7 cellular contexts compared by ENCODE assay signal in the genomic region with DNA sequence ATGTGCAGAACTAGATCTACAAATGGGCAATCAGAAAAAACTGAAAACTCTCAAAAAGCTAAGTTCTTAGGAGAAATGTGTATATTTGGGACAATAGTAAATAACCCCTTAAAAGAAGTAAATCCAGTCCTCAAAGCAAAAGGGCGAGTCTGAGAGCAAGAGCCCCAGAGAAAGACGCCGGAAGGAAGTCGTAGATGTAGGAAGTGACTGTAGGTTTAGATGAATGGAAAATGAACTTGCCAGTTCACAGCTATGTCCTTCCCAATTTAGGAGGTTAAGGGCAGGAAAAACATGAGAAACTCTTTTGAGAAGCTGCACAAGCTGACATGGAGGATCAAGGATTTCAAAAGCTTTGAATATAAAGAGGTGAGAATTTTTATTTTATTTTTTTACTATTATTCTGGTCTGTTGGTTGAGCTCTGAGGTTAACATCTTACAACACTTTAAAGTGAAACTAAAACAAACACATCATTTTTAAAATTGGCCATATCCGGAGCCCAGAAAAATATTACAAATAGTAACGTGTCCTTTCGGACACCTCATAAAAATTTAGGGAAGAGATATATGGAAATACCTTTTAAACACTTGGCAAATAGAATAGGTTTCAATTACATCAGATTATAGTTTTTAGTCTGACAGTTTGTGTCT.
DNase-seq lines count a peak whose midpoint lies in the region; ATAC-seq and TF ChIP-seq lines count a peak whose summit lies in the region.

No MANE protein-coding gene starts in this region.

- TF ChIP-seq CTCF in vagina (IDR thresholded peaks at IDR 0.05) = no peak

- no peak overlapping the region for H3K27ac ChIP-seq in vagina

- DNase-seq in NOMO-1 (lab: John Stamatoyannopoulos, UW; ENCODE audit: unreplicated experiment in 2 of 2) (peak; percentile 24 to 55), NCI-H2029 (lab: John Stamatoyannopoulos, UW) (no peak), vagina (ENCODE audit: extremely low spot score in 2 of 2) (no peak), NCI-H2227 (lab: John Stamatoyannopoulos, UW; ENCODE audit: unreplicated experiment) (no peak)
- peak in 6 of 10 donors; percentile 3 to 54 (median 18) for DNase-seq in naive thymus-derived CD8-positive, alpha-beta T cell

- peaks cover 0 to 4% (median 0%) of the 10 kb centered on the region in 9 donors for H3K9me3 Mint-ChIP-seq in naive thymus-derived CD8-positive, alpha-beta T cell

- in situ Hi-C loops in GM18951 (cut with MboI; ENCODE audit: low sequenced_read_pairs, unreplicated experiment) = no loop called here

- H3K9me3 ChIP-seq in vagina = no peaks in the 10 kb centered on the region

- H3K27ac Mint-ChIP-seq in naive thymus-derived CD8-positive, alpha-beta T cell = peak overlapping the region; percentile 81 to 94 (median 88)

- H3K27me3 ChIP-seq in vagina = no peaks in the 10 kb centered on the region

- POLR2A ChIA-PET in naive thymus-derived CD8-positive, alpha-beta T cell (lab: Charles Lee) = no interaction called here

- peak; percentile 32 for TF ChIP-seq POLR2A in GM18951 (IDR thresholded peaks at IDR 0.05; ENCODE audit: extremely low read depth, insufficient read depth, insufficient read length)
- TF ChIP-seq POLR2A in vagina (IDR thresholded peaks at IDR 0.05) = no peak

- H3K4me3 ChIP-seq in vagina = peak overlapping the region in 1 of 2 donors; percentile 20

- peaks cover 0 to 9% (median 1%) of the 10 kb centered on the region in 5 donors for H3K27me3 Mint-ChIP-seq in naive thymus-derived CD8-positive, alpha-beta T cell

- H3K4me1 Mint-ChIP-seq in naive thymus-derived CD8-positive, alpha-beta T cell = peaks cover 6 to 33% (median 20%) of the 10 kb centered on the region in 4 donors

- intact Hi-C loops in vagina (cut with DNase I) = no loop called here

- peak overlapping the region; percentile 82 to 94 (median 89) for H3K4me3 Mint-ChIP-seq in naive thymus-derived CD8-positive, alpha-beta T cell

- peaks cover 0 to 5% (median 0%) of the 10 kb centered on the region in 3 donors for H3K36me3 Mint-ChIP-seq in naive thymus-derived CD8-positive, alpha-beta T cell

- ATAC-seq in HG02571 (IDR thresholded peaks at IDR 0.05; ENCODE audit: unreplicated experiment) = peak; percentile 92
- peak; percentile 91 to 93 for ATAC-seq in naive thymus-derived CD8-positive, alpha-beta T cell

- H3K4me1 ChIP-seq in vagina = no peaks in the 10 kb centered on the region

- no peaks in the 10 kb centered on the region for H3K36me3 ChIP-seq in vagina

Comparison
In these comparisons a context has a peak if more than half of its experiments do, and no peak if none do; other contexts are left out.
1. DNase-seq: peak in NOMO-1 (2 of 2) and naive thymus-derived CD8-positive, alpha-beta T cell (6 of 10); none in NCI-H2029 (single experiment), vagina (0 of 2) and NCI-H2227 (single experiment).